In genomic region chr17:32546031-32546444, GRCh38 we compare ENCODE assay signal across 12 cellular contexts.
A peak's percentile ranks its signal among the peaks of the same experiment; 100 is the strongest.
DNase-seq lines count a peak whose midpoint lies in the region; ATAC-seq lines count a peak whose summit lies in the region.
"Had no signal": no experiment of that assay in that cellular context is flagged by ENCODE, and none has a peak within 500 bp of the region (broad histone marks: within the 10 kb centered on the region; RNA-seq: fewer than 3 reads in every experiment).

No MANE protein-coding gene starts in this region.

- DNase-seq in NCI-H345 (lab: John Stamatoyannopoulos, UW), result peak; percentile 42
- no peak for DNase-seq in NCI-H345 treated with DMSO at 0.1 percent for 48 hours (lab: John Stamatoyannopoulos, UW; ENCODE audit: unreplicated experiment)
- DNase-seq in NCI-H748 (lab: John Stamatoyannopoulos, UW; ENCODE audit: unreplicated experiment), result peak; percentile 91
- DNase-seq in hypothalamus (lab: John Stamatoyannopoulos, UW), result peak in 47 of 51 donors; percentile 5 to 85 (median 42)
- peak; percentile 82 for DNase-seq in putamen (ENCODE audit: low spot score)
- no peak for DNase-seq in kidney glomerular epithelial cell (lab: John Stamatoyannopoulos, UW)
- DNase-seq: activated CD8-positive, alpha-beta T cell treated with anti-CD3 and anti-CD28 coated beads, Interleukin-2, amount 10 ng/mL, durations not matched to agents 7 days and 5 days; activated naive CD4-positive, alpha-beta T cell treated with anti-CD3 and anti-CD28 coated beads, Interleukin-2, amount 10 ng/mL, durations not matched to agents 7 days and 5 days; cortex of kidney; DMS79 had no signal

- ATAC-seq in GM21825 (IDR thresholded peaks at IDR 0.05; ENCODE audit: unreplicated experiment) (no peak), GM21390 (IDR thresholded peaks at IDR 0.05; ENCODE audit: unreplicated experiment) (no peak)
- ATAC-seq: activated CD8-positive, alpha-beta T cell treated with anti-CD3 and anti-CD28 coated beads, Interleukin-2, amount 10 ng/mL, durations not matched to agents 7 days and 5 days had no signal

Comparison
In these comparisons a context has a peak if more than half of its experiments do, and no peak if none do; other contexts are left out.
1. DNase-seq: peak in NCI-H345 (single experiment), NCI-H748 (single experiment), hypothalamus (47 of 51) and putamen (single experiment); none in NCI-H345 treated with DMSO at 0.1 percent for 48 hours (single experiment) and kidney glomerular epithelial cell (single experiment).